ENCODE assay signal across 2 cellular contexts in the genomic region with DNA sequence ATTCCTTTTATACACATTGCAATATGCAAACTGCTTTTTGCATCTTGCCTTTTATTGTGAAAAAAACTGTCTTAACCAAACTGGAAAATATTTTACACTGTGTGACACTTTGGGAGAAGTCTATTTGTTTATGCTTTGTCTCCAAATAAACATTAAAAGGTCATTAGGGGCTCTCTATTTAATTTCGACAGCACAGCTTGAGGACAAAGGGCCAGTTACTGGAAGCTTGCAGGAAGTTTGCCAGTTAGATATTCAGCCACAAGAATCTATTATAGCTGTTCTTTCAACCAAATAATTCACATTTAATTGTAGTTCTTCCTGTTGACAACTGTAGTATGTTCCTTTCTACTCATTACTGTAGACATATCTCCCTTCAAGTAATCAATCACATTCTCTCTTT.
TF ChIP-seq lines count a peak whose summit lies in the region.

No MANE protein-coding gene starts in this region.

TF ChIP-seq in GM23338, 12 proteins besides CTCF, POLR2A, EP300 and RAD21 (continues in another document):
- TF ChIP-seq POLR2AphosphoS5 (IDR thresholded peaks at IDR 0.05; ENCODE audit: low read depth) (no peak), ZNF331 (CRISPR knock-in tag; IDR thresholded peaks at IDR 0.05; ENCODE audit: low read depth) (no peak), ETS1 (IDR thresholded peaks at IDR 0.05) (no peak), ZNF462 (CRISPR knock-in tag; IDR thresholded peaks at IDR 0.05) (no peak), CREB1 (CRISPR knock-in tag; IDR thresholded peaks at IDR 0.05; ENCODE audit: low read depth) (no peak), NANOG (IDR thresholded peaks at IDR 0.05; ENCODE audit: borderline replicate concordance) (no peak), ZNF114 (CRISPR knock-in tag; IDR thresholded peaks at IDR 0.05) (no peak), JUNB (IDR thresholded peaks at IDR 0.05; ENCODE audit: unreplicated experiment) (no peak), STAT1 (IDR thresholded peaks at IDR 0.05; ENCODE audit: unreplicated experiment) (no peak)
- TF ChIP-seq, protein P1, sequence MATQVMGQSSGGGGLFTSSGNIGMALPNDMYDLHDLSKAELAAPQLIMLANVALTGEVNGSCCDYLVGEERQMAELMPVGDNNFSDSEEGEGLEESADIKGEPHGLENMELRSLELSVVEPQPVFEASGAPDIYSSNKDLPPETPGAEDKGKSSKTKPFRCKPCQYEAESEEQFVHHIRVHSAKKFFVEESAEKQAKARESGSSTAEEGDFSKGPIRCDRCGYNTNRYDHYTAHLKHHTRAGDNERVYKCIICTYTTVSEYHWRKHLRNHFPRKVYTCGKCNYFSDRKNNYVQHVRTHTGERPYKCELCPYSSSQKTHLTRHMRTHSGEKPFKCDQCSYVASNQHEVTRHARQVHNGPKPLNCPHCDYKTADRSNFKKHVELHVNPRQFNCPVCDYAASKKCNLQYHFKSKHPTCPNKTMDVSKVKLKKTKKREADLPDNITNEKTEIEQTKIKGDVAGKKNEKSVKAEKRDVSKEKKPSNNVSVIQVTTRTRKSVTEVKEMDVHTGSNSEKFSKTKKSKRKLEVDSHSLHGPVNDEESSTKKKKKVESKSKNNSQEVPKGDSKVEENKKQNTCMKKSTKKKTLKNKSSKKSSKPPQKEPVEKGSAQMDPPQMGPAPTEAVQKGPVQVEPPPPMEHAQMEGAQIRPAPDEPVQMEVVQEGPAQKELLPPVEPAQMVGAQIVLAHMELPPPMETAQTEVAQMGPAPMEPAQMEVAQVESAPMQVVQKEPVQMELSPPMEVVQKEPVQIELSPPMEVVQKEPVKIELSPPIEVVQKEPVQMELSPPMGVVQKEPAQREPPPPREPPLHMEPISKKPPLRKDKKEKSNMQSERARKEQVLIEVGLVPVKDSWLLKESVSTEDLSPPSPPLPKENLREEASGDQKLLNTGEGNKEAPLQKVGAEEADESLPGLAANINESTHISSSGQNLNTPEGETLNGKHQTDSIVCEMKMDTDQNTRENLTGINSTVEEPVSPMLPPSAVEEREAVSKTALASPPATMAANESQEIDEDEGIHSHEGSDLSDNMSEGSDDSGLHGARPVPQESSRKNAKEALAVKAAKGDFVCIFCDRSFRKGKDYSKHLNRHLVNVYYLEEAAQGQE (IDR thresholded peaks at IDR 0.05; ENCODE audit: unreplicated experiment), result no peak

TF ChIP-seq in H1, 55 proteins besides CTCF, POLR2A, EP300 and RAD21:
- TF ChIP-seq CBX5 (IDR thresholded peaks at IDR 0.05; ENCODE audit: low read depth, low read length) (no peak), SP2 (IDR thresholded peaks at IDR 0.05; ENCODE audit: low read length) (no peak), TBP (IDR thresholded peaks at IDR 0.05; ENCODE audit: low read depth, low read length) (no peak), CREB1 (IDR thresholded peaks at IDR 0.05) (no peak), FOSL1 (IDR thresholded peaks at IDR 0.05; ENCODE audit: insufficient read depth, low read depth, low read length) (no peak), KDM4A (IDR thresholded peaks at IDR 0.05; ENCODE audit: low read depth, low read length, severe bottlenecking) (no peak), BRCA1 (IDR thresholded peaks at IDR 0.05; ENCODE audit: low read depth, low read length) (no peak), RFX5 (IDR thresholded peaks at IDR 0.05; ENCODE audit: borderline replicate concordance, low read depth, low read length) (no peak), POU5F1 (IDR thresholded peaks at IDR 0.05; ENCODE audit: low read depth, low read length) (no peak), SIRT6 (IDR thresholded peaks at IDR 0.05; ENCODE audit: low read length) (no peak)
- TF ChIP-seq, protein P2, sequence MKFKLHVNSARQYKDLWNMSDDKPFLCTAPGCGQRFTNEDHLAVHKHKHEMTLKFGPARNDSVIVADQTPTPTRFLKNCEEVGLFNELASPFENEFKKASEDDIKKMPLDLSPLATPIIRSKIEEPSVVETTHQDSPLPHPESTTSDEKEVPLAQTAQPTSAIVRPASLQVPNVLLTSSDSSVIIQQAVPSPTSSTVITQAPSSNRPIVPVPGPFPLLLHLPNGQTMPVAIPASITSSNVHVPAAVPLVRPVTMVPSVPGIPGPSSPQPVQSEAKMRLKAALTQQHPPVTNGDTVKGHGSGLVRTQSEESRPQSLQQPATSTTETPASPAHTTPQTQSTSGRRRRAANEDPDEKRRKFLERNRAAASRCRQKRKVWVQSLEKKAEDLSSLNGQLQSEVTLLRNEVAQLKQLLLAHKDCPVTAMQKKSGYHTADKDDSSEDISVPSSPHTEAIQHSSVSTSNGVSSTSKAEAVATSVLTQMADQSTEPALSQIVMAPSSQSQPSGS (IDR thresholded peaks at IDR 0.05; ENCODE audit: low read length), result no peak
- TF ChIP-seq, protein P3, sequence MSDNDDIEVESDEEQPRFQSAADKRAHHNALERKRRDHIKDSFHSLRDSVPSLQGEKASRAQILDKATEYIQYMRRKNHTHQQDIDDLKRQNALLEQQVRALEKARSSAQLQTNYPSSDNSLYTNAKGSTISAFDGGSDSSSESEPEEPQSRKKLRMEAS (IDR thresholded peaks at IDR 0.05), result no peak
